22 cellular contexts compared by ENCODE assay signal in the genomic region with DNA sequence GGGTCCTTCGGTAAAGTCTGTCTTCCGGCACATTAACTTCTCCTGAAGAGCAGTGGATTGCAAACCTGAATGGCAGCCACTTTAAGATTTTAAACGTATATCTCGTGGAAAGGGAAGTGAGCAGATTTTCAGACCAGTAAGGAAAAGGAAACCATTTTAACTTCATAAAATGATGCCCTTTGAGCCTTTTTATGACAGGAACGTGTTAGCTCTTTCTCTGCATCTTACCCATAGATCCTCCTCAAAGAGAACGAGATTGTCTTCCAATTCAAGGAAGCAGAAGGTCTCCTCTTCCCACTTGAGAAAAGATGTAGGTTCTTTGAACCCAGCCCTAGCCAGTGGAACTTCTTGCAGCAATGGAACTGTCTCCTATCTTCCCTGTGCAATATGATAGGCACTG. TPM values are rescaled to one million over a fixed set of nuclear protein-coding genes. Genes with fewer than 3 reads are reported as not detected.
DNase-seq lines count a peak whose midpoint lies in the region; ATAC-seq, FAIRE-seq and TF ChIP-seq lines count a peak whose summit lies in the region.
"Had no signal": no experiment of that assay in that cellular context is flagged by ENCODE, and none has a peak within 500 bp of the region (broad histone marks: within the 10 kb centered on the region; RNA-seq: fewer than 3 reads in every experiment).

No MANE protein-coding gene starts in this region.

- H3K4me2 ChIP-seq in BLaER1 (peak overlapping the region; percentile 48), GM12878 (ENCODE audit: control insufficient read depth, insufficient read depth) (no peak overlapping the region)

- H3K9ac ChIP-seq in BLaER1 (no peak overlapping the region), GM12878 (ENCODE audit: control insufficient read depth, insufficient read depth, low read length) (no peak overlapping the region)

- no peak overlapping the region for H2AFZ ChIP-seq in GM12878 (ENCODE audit: control insufficient read depth, low read depth, low read length)
- H2AFZ ChIP-seq: PC-9 had no signal

- H3K36me3 Mint-ChIP-seq in CD14-positive monocyte, result peaks cover 83 to 96% of the 10 kb centered on the region in 2 donors
- peaks cover 4% of the 10 kb centered on the region for H3K36me3 Mint-ChIP-seq in neural crest cell (ENCODE audit: low read depth)

- H4K20me1 ChIP-seq in BLaER1 (peaks cover 86% of the 10 kb centered on the region), GM12878 (ENCODE audit: control insufficient read depth, insufficient read depth) (peaks cover 8% of the 10 kb centered on the region; the same call in 1 of the 2 replicates)

- H3K27ac Mint-ChIP-seq in CD14-positive monocyte (peak overlapping the region in 6 of 7 donors; percentile 10 to 69 (median 30)), neural crest cell (ENCODE audit: unreplicated experiment) (peak overlapping the region; percentile 14)

- H3K27ac ChIP-seq in BLaER1, result peak overlapping the region; percentile 16; the same call in 1 of the 2 replicates
- H3K27ac ChIP-seq in GM12878 (ENCODE audit: control insufficient read depth, insufficient read depth), result no peak overlapping the region
- H3K27ac ChIP-seq: HL-60 had no signal

- no peak for TF ChIP-seq RAD21 in GM12878 (IDR thresholded peaks at IDR 0.05; ENCODE audit: insufficient read depth, low read depth, low read length)

- H3K4me3 ChIP-seq in BLaER1 (no peak overlapping the region), GM12878 (no peak overlapping the region)
- H3K4me3 ChIP-seq: PC-9 had no signal

- H3K4me1 Mint-ChIP-seq in CD14-positive monocyte (peaks cover 77% of the 10 kb centered on the region), neural crest cell (peaks cover 26% of the 10 kb centered on the region)

- ATAC-seq in GM12878 (no peak), GM18873 (IDR thresholded peaks at IDR 0.05; ENCODE audit: low FRiP score, unreplicated experiment) (no peak)
- ATAC-seq: HCT116 had no signal

- DNase-seq in CD14-positive monocyte (ENCODE audit: low spot score) (no peak), GM12878 (ENCODE audit: low read depth, low spot score) (no peak), neural crest cell (ENCODE audit: low read depth, low spot score) (no peak), G401 (ENCODE audit: low spot score) (no peak), RPMI8226 (no peak), SW480 (ENCODE audit: low spot score) (no peak)
- DNase-seq: CD4-positive, CD25-positive, alpha-beta regulatory T cell; Karpas-422; NCI-H1092 treated with DMSO at 0.1 percent for 48 hours; NCI-H1436; NCI-H187; NCI-H2171 treated with DMSO at 0.1 percent for 48 hours; NCI-H345; NCI-H524; NCI-H748 treated with DMSO at 0.1 percent for 48 hours; PC-9; SHP77 had no signal

- CTCF ChIA-PET in GM12878 (lab: Yijun Ruan, JAX), result interaction anchor here (0.6 to 1.7 kb wide), 4 partner anchors 16 to 154 kb away, joined by 3 to 4 read pairs (median 3); no protein-coding TSS in a partner anchor

- SMC1A ChIA-PET in GM12878 (lab: Charles Lee; ENCODE audit: uncharacterized antibody, unreplicated experiment), result interaction anchor here (0.7 to 0.8 kb wide), 2 partner anchors 47 to 206 kb away, joined by 3 to 4 read pairs; no protein-coding TSS in a partner anchor

- H3K36me3 ChIP-seq in BLaER1, result peaks cover 100% of the 10 kb centered on the region
- H3K36me3 ChIP-seq in GM12878 (ENCODE audit: control insufficient read depth in 2 of 2, insufficient read depth in 2 of 2, low read length in 1 of 2), result peaks cover 23 to 56% of the 10 kb centered on the region in 2 experiments

- H3K9me3 ChIP-seq in BLaER1, result no peaks in the 10 kb centered on the region
- no peaks in the 10 kb centered on the region for H3K9me3 ChIP-seq in GM12878 (replicated peaks; ENCODE audit: control insufficient read depth, insufficient read depth, low read length)

- H3K4me3 Mint-ChIP-seq in CD14-positive monocyte (no peak overlapping the region), neural crest cell (no peak overlapping the region)
- H3K4me3 Mint-ChIP-seq: CD4-positive, CD25-positive, alpha-beta regulatory T cell had no signal

- FAIRE-seq in GM12878 (lab: Jason Lieb, UNC), result no peak
- FAIRE-seq: D721Med had no signal

- intact Hi-C loops in CD14-positive monocyte (cut with micrococcal nuclease) (no loop called here), GM12878 (cut with micrococcal nuclease; ENCODE audit: unreplicated experiment) (no loop called here)

- no peak for TF ChIP-seq POLR2A in GM12878 (IDR thresholded peaks at IDR 0.05; ENCODE audit: low read depth, low read length)

- H3K9me3 Mint-ChIP-seq in CD14-positive monocyte, result no peaks in the 10 kb centered on the region
- H3K9me3 Mint-ChIP-seq in neural crest cell, result no peaks in the 10 kb centered on the region
- H3K9me3 Mint-ChIP-seq: CD4-positive, CD25-positive, alpha-beta regulatory T cell had no signal

- BruUV-seq in GM12878 (replicated peaks; lab: Mats Ljungman, UMichigan), result no TSS peak

- RAD21 ChIA-PET in GM12878 (lab: Charles Lee; ENCODE audit: unreplicated experiment), result no interaction called here

- POLR2A ChIA-PET in GM12878 (lab: Charles Lee), result no interaction called here

- peaks cover 19% of the 10 kb centered on the region for H3K79me2 ChIP-seq in GM12878 (ENCODE audit: control insufficient read depth, insufficient read depth, low read length)

- H3K27me3 ChIP-seq in BLaER1 (no peaks in the 10 kb centered on the region), GM12878 (replicated peaks in 1 of 2; ENCODE audit: control insufficient read depth in 2 of 2, insufficient read depth in 2 of 2, low read length in 1 of 2) (no peaks in the 10 kb centered on the region)

- WGBS in GM12878 (ENCODE audit: insufficient coverage, insufficient replicate concordance, low lambda C conversion rate, missing lambda C conversion rate), result 92% methylated on average over 6 of the region's 6 CpGs

- in situ Hi-C loops in GM12878 (cut with MboI) (no loop called here), G401 (cut with HindIII; ENCODE audit: low sequenced_read_pairs) (no loop called here)

- H3K27me3 Mint-ChIP-seq in CD14-positive monocyte (ENCODE audit: low read depth in 3 of 3) (peaks cover 0 to 2% (median 2%) of the 10 kb centered on the region in 3 donors), neural crest cell (ENCODE audit: low read depth) (no peaks in the 10 kb centered on the region)
- H3K27me3 Mint-ChIP-seq: CD4-positive, CD25-positive, alpha-beta regulatory T cell had no signal

- peaks cover 93% of the 10 kb centered on the region for H3K4me1 ChIP-seq in BLaER1
- no peaks in the 10 kb centered on the region; the same call in 1 of the 2 replicates for H3K4me1 ChIP-seq in GM12878 (ENCODE audit: control insufficient read depth, insufficient read depth, low read length)

- TF ChIP-seq CTCF in CD14-positive monocyte (IDR thresholded peaks at IDR 0.05), result no peak
- TF ChIP-seq CTCF in GM12878 (IDR thresholded peaks at IDR 0.05 in 2 of 3, conservative IDR thresholded peaks at IDR 0.05 in 1 of 3; ENCODE audit: control insufficient read depth in 2 of 3, extremely low read depth in 1 of 3, insufficient read depth in 1 of 3, low read depth in 3 of 3, low read length in 3 of 3), result no peak
- TF ChIP-seq CTCF in neural crest cell (conservative IDR thresholded peaks at IDR 0.05), result no peak

- no peak for TF ChIP-seq EP300 in GM12878 (IDR thresholded peaks at IDR 0.05; ENCODE audit: borderline replicate concordance in 1 of 2, control insufficient read depth in 1 of 2, low read depth in 2 of 2, low read length in 2 of 2)

TF ChIP-seq in GM12878, 131 proteins besides CTCF, POLR2A, EP300 and RAD21:
- TF ChIP-seq SPI1 (IDR thresholded peaks at IDR 0.05; ENCODE audit: borderline replicate concordance, insufficient read depth, low read depth, low read length), result 0 out of 2 replicates have a peak, but pooled peaks have one; percentile 3
- TF ChIP-seq YY1 (IDR thresholded peaks at IDR 0.05; ENCODE audit: low read depth, low read length), result no peak
- TF ChIP-seq, protein P1, sequence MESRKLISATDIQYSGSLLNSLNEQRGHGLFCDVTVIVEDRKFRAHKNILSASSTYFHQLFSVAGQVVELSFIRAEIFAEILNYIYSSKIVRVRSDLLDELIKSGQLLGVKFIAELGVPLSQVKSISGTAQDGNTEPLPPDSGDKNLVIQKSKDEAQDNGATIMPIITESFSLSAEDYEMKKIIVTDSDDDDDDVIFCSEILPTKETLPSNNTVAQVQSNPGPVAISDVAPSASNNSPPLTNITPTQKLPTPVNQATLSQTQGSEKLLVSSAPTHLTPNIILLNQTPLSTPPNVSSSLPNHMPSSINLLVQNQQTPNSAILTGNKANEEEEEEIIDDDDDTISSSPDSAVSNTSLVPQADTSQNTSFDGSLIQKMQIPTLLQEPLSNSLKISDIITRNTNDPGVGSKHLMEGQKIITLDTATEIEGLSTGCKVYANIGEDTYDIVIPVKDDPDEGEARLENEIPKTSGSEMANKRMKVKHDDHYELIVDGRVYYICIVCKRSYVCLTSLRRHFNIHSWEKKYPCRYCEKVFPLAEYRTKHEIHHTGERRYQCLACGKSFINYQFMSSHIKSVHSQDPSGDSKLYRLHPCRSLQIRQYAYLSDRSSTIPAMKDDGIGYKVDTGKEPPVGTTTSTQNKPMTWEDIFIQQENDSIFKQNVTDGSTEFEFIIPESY (IDR thresholded peaks at IDR 0.05), result no peak

RNA-seq across cellular contexts. Expression of a gene that starts 35.6 kb away (rescaled TPM):
- 10 to 100 TPM; 20.3 to 29.8 TPM for polyA plus RNA-seq in CD14-positive monocyte
- 63.6 and 80.5 TPM in 2 replicates for total RNA-seq in GM12878 (2013; cell fraction: nucleolus; rRNA removed)
- total RNA-seq in GM12878 (2014; rRNA removed), result 16.1 and 16.3 TPM in 2 replicates
- 17.9 and 18.1 TPM in 2 replicates for total RNA-seq in GM12878 (2014; rRNA removed; fragmentation: Illumina TruSeq; extraction: Trizol)
- total RNA-seq in GM12878 (2021), result 36.4 and 38.9 TPM in 2 replicates
- 19.0 TPM for polyA plus RNA-seq in GM12878 (2011; ENCODE audit: low read depth)
- 52.7 and 73.1 TPM in 2 replicates for polyA plus RNA-seq in GM12878 (2011; rRNA removed)
- 48.9 and 55.8 TPM in 2 replicates for polyA plus RNA-seq in GM12878 (2011; cell fraction: cytosol; rRNA removed)
- 79.9 and 80.2 TPM in 2 replicates for polyA plus RNA-seq in GM12878 (2011; cell fraction: nucleus; rRNA removed)
- 27.4 and 47.4 TPM in 2 replicates for polyA plus RNA-seq in GM12878 (2012)
- 21.7 and 23.6 TPM in 2 replicates for polyA plus RNA-seq in GM12878 (2014; fragmentation: Illumina TruSeq; extraction: Trizol)
- 1 to 10 TPM; 5.0 to 6.4 TPM for polyA plus RNA-seq in GM12878 (2014; fragmentation: Nextera tagmentation; extraction: Ambion mirVana)
- 20.7 and 22.8 TPM in 2 replicates for polyA plus RNA-seq in GM12878 (2014; rRNA removed)
- polyA plus RNA-seq in GM12878 (2016; fragmentation: Nextera tagmentation; extraction: Ambion mirVana), result 10 to 100 TPM; 19.6 to 21.3 TPM
- polyA minus RNA-seq in GM12878 (2011; rRNA and poly(A)+ RNA removed), result 164 and 192 TPM in 2 replicates
- 50.4 and 50.6 TPM in 2 replicates for polyA minus RNA-seq in GM12878 (2011; cell fraction: cytosol; rRNA and poly(A)+ RNA removed)
- 58.2 and 72.9 TPM in 2 replicates for polyA minus RNA-seq in GM12878 (2011; cell fraction: nucleus; rRNA and poly(A)+ RNA removed)
- total RNA-seq in neural crest cell, result 40.1 and 43.3 TPM in 2 replicates
- total RNA-seq in G401 (2014; rRNA removed; shearing (Covaris generic)), result 11.3 and 17.1 TPM in 2 replicates
